ENCODE assay signal across 8 cellular contexts in genomic region chr2:164910091-164910899, GRCh38. TPM values are rescaled to one million over a fixed set of nuclear protein-coding genes. Genes with fewer than 3 reads are reported as not detected.
DNase-seq lines count a peak whose midpoint lies in the region; ATAC-seq and TF ChIP-seq lines count a peak whose summit lies in the region.

No MANE protein-coding gene starts in this region.

- H3K36me3 ChIP-seq in CD4-positive, CD25-positive, alpha-beta regulatory T cell (ENCODE audit: control insufficient read depth, insufficient read depth, low read length) = no peaks in the 10 kb centered on the region
- H3K36me3 ChIP-seq in right lobe of liver = no peaks in the 10 kb centered on the region

- CTCF ChIA-PET in activated CD8-positive, alpha-beta T cell treated with anti-CD3 and anti-CD28 coated beads for 36 hours (lab: Charles Lee) = interaction anchor here (1.3 to 1.4 kb wide), 2 partner anchors 20 to 172 kb away, joined by 3 read pairs; no protein-coding TSS in a partner anchor

- H3K27me3 ChIP-seq in CD4-positive, CD25-positive, alpha-beta regulatory T cell (ENCODE audit: control insufficient read depth, insufficient read depth, low read length) = no peaks in the 10 kb centered on the region
- no peaks in the 10 kb centered on the region for H3K27me3 ChIP-seq in right lobe of liver

- WGBS in right lobe of liver (ENCODE audit: insufficient coverage, low coverage, low lambda C conversion rate, missing lambda C conversion rate) = 9% methylated on average over 6 of the region's 6 CpGs

- ATAC-seq in CD4-positive, CD25-positive, alpha-beta regulatory T cell (ENCODE audit: low read depth in 2 of 2) = peak; percentile 55 to 65
- ATAC-seq in GM19023 (IDR thresholded peaks at IDR 0.05; ENCODE audit: unreplicated experiment) (peak; percentile 63), HG03520 (IDR thresholded peaks at IDR 0.05; ENCODE audit: unreplicated experiment) (peak; percentile 67), right lobe of liver (peak; percentile 68 to 75 (median 72))
- peak; percentile 78 for ATAC-seq in activated CD8-positive, alpha-beta T cell treated with anti-CD3 and anti-CD28 coated beads for 36 hours

- no peak overlapping the region for H3K4me3 ChIP-seq in CD4-positive, CD25-positive, alpha-beta regulatory T cell (ENCODE audit: low read depth, low read length)
- no peak overlapping the region for H3K4me3 ChIP-seq in right lobe of liver

- H3K4me1 ChIP-seq in CD4-positive, CD25-positive, alpha-beta regulatory T cell (ENCODE audit: control insufficient read depth, insufficient read depth, low read length, poor library complexity, severe bottlenecking) = no peaks in the 10 kb centered on the region
- peaks cover 0 to 51% (median 22%) of the 10 kb centered on the region in 4 donors for H3K4me1 ChIP-seq in right lobe of liver

- H3K4me3 Mint-ChIP-seq in CD4-positive, CD25-positive, alpha-beta regulatory T cell = no peak overlapping the region
- no peak overlapping the region for H3K4me3 Mint-ChIP-seq in activated CD8-positive, alpha-beta T cell treated with anti-CD3 and anti-CD28 coated beads for 36 hours

- no peak for TF ChIP-seq POLR2A in right lobe of liver (IDR thresholded peaks at IDR 0.05)

- H3K27ac Mint-ChIP-seq in CD4-positive, CD25-positive, alpha-beta regulatory T cell = peak overlapping the region in 1 of 3 donors; percentile 27
- no peak overlapping the region for H3K27ac Mint-ChIP-seq in activated CD8-positive, alpha-beta T cell treated with anti-CD3 and anti-CD28 coated beads for 36 hours

- TF ChIP-seq CTCF in activated CD8-positive, alpha-beta T cell treated with anti-CD3 and anti-CD28 coated beads for 36 hours (IDR thresholded peaks at IDR 0.05) = no peak
- TF ChIP-seq CTCF in right lobe of liver (IDR thresholded peaks at IDR 0.05) = no peak

- POLR2A ChIA-PET in activated CD8-positive, alpha-beta T cell treated with anti-CD3 and anti-CD28 coated beads for 36 hours (lab: Charles Lee) = no interaction called here

- peaks cover 0 to 6% (median 3%) of the 10 kb centered on the region in 4 donors for H3K4me1 Mint-ChIP-seq in CD4-positive, CD25-positive, alpha-beta regulatory T cell
- peaks cover 4% of the 10 kb centered on the region for H3K4me1 Mint-ChIP-seq in activated CD8-positive, alpha-beta T cell treated with anti-CD3 and anti-CD28 coated beads for 36 hours (ENCODE audit: low read depth)

- H3K27ac ChIP-seq in CD4-positive, CD25-positive, alpha-beta regulatory T cell (ENCODE audit: insufficient read depth, low read length, poor library complexity, severe bottlenecking) = no peak overlapping the region
- peak overlapping the region in 2 of 3 donors; percentile 7 to 59 for H3K27ac ChIP-seq in right lobe of liver

- H3K9me3 ChIP-seq in CD4-positive, CD25-positive, alpha-beta regulatory T cell (ENCODE audit: control insufficient read depth in 2 of 2, low read length in 2 of 2) = no peaks in the 10 kb centered on the region
- no peaks in the 10 kb centered on the region for H3K9me3 ChIP-seq in right lobe of liver

- H3K9me3 Mint-ChIP-seq in CD4-positive, CD25-positive, alpha-beta regulatory T cell = peaks cover 0 to 4% (median 0%) of the 10 kb centered on the region in 7 donors
- H3K9me3 Mint-ChIP-seq in activated CD8-positive, alpha-beta T cell treated with anti-CD3 and anti-CD28 coated beads for 36 hours = no peaks in the 10 kb centered on the region

- DNase-seq in CD4-positive, CD25-positive, alpha-beta regulatory T cell = peak in 1 of 3 donors; percentile 48
- DNase-seq in activated CD8-positive, alpha-beta T cell treated with anti-CD3 and anti-CD28 coated beads for 36 hours = peak; percentile 18
- DNase-seq in right lobe of liver (no peak), COLO668 (lab: John Stamatoyannopoulos, UW; ENCODE audit: unreplicated experiment) (no peak), cerebellum (ENCODE audit: low spot score) (no peak), head of caudate nucleus (no peak)

- no peaks in the 10 kb centered on the region for H3K27me3 Mint-ChIP-seq in CD4-positive, CD25-positive, alpha-beta regulatory T cell
- peaks cover 1% of the 10 kb centered on the region for H3K27me3 Mint-ChIP-seq in activated CD8-positive, alpha-beta T cell treated with anti-CD3 and anti-CD28 coated beads for 36 hours

- no peaks in the 10 kb centered on the region for H3K36me3 Mint-ChIP-seq in CD4-positive, CD25-positive, alpha-beta regulatory T cell
- H3K36me3 Mint-ChIP-seq in activated CD8-positive, alpha-beta T cell treated with anti-CD3 and anti-CD28 coated beads for 36 hours (ENCODE audit: low read depth) = no peaks in the 10 kb centered on the region

- intact Hi-C loops in activated CD8-positive, alpha-beta T cell treated with anti-CD3 and anti-CD28 coated beads for 36 hours (cut with micrococcal nuclease) = loop anchor here (10.0 kb wide), 1 partner anchor 175 kb away; no protein-coding TSS in a partner anchor
- intact Hi-C loops in right lobe of liver (cut with DNase I) = no loop called here
- intact Hi-C loops in head of caudate nucleus (cut with DNase I) = loop anchor here (10.0 kb wide), 1 partner anchor 175 kb away; no protein-coding TSS in a partner anchor

RNA-seq across cellular contexts. Expression of gene SLC38A11, which starts 45.0 kb away (rescaled TPM):
- total RNA-seq in CD4-positive, CD25-positive, alpha-beta regulatory T cell = not detected
- not detected for polyA plus RNA-seq in CD4-positive, CD25-positive, alpha-beta regulatory T cell
- not detected for total RNA-seq in activated CD8-positive, alpha-beta T cell treated with anti-CD3 and anti-CD28 coated beads for 36 hours
- total RNA-seq in right lobe of liver = 1 to 10 TPM in 5 of 6 experiments, under 1 TPM in 1; 0.58 to 3.6 (median 2.1) TPM
- total RNA-seq in cerebellum = 4.4 TPM

Comparison
In these comparisons a context has a peak if more than half of its experiments do, and no peak if none do; other contexts are left out.
1. intact Hi-C loops: an anchor here in activated CD8-positive, alpha-beta T cell treated with anti-CD3 and anti-CD28 coated beads for 36 hours (10.0 kb wide) and head of caudate nucleus (10.0 kb wide); none called in right lobe of liver.